Comparison of ENCODE assay signal across 9 cellular contexts in genomic region chr12:45231515-45232145, GRCh38. TPM values are rescaled to one million over a fixed set of nuclear protein-coding genes. Genes with fewer than 3 reads are reported as not detected.
A peak's percentile ranks its signal among the peaks of the same experiment; 100 is the strongest.
DNase-seq lines count a peak whose midpoint lies in the region; TF ChIP-seq lines count a peak whose summit lies in the region.
"Had no signal": no experiment of that assay in that cellular context is flagged by ENCODE, and none has a peak within 500 bp of the region (broad histone marks: within the 10 kb centered on the region; RNA-seq: fewer than 3 reads in every experiment).

No MANE protein-coding gene starts in this region.

- H3K27ac ChIP-seq in coronary artery: peak overlapping the region; percentile 81 to 89
- peak overlapping the region; percentile 99 for H3K27ac ChIP-seq in osteoblast (ENCODE audit: low read depth, low read length)
- no peak overlapping the region for H3K27ac ChIP-seq in WERI-Rb-1

- H3K4me3 ChIP-seq in coronary artery (no peak overlapping the region), osteoblast (ENCODE audit: insufficient read depth, low read length) (no peak overlapping the region), WERI-Rb-1 (ENCODE audit: low read depth, low read length) (no peak overlapping the region)
- H3K4me3 ChIP-seq: tibial nerve had no signal

- peak overlapping the region; percentile 67 for H3K4me2 ChIP-seq in osteoblast (ENCODE audit: insufficient read depth, low read length)

- H3K9me3 ChIP-seq in osteoblast (ENCODE audit: low read depth, low read length) (no peaks in the 10 kb centered on the region), WERI-Rb-1 (ENCODE audit: severe bottlenecking) (no peaks in the 10 kb centered on the region)
- H3K9me3 ChIP-seq: tibial nerve had no signal

- H4K20me1 ChIP-seq in osteoblast (ENCODE audit: insufficient read depth, low read length): peaks cover 3% of the 10 kb centered on the region

- peak; percentile 47 for DNase-seq in Daoy (ENCODE audit: low read depth)
- DNase-seq in NCI-H226: peak; percentile 78
- no peak for DNase-seq in coronary artery (ENCODE audit: low spot score)
- no peak for DNase-seq in osteoblast (ENCODE audit: insufficient read length, low spot score, missing footprints)
- no peak for DNase-seq in NCI-H524 treated with DMSO at 0.1 percent for 48 hours (lab: John Stamatoyannopoulos, UW)
- no peak for DNase-seq in stimulated activated CD8-positive, alpha-beta memory T cell treated with anti-CD3 and anti-CD28 coated beads, Interleukin-4, amount 100 ng/mL, for 48 hours
- DNase-seq in HPDE6-E6E7 (ENCODE audit: extremely low spot score): no peak
- no peak for DNase-seq in WERI-Rb-1

- peaks cover 50% of the 10 kb centered on the region for H3K4me1 ChIP-seq in osteoblast (ENCODE audit: insufficient read depth, low read length)

- H3K36me3 ChIP-seq in osteoblast (ENCODE audit: insufficient read depth, low read length) (no peaks in the 10 kb centered on the region), WERI-Rb-1 (no peaks in the 10 kb centered on the region)
- H3K36me3 ChIP-seq: tibial nerve had no signal

- H3K79me2 ChIP-seq in osteoblast (ENCODE audit: insufficient read depth, low read length): peaks cover 40% of the 10 kb centered on the region

- H2AFZ ChIP-seq in osteoblast (ENCODE audit: low read length): peak overlapping the region; percentile 74

- H3K27me3 ChIP-seq in osteoblast (ENCODE audit: insufficient read depth, low read length) (no peaks in the 10 kb centered on the region), WERI-Rb-1 (ENCODE audit: insufficient read depth, low read depth, severe bottlenecking) (no peaks in the 10 kb centered on the region)
- H3K27me3 ChIP-seq: tibial nerve had no signal

- TF ChIP-seq CTCF in coronary artery (IDR thresholded peaks at IDR 0.05): no peak
- no peak for TF ChIP-seq CTCF in osteoblast (IDR thresholded peaks at IDR 0.05; ENCODE audit: extremely low read depth, low read depth, low read length)
- TF ChIP-seq CTCF in WERI-Rb-1 (IDR thresholded peaks at IDR 0.05; ENCODE audit: low read depth, low read length): no peak

RNA-seq across cellular contexts. Expression of gene ANO6, which starts 15.7 kb away (rescaled TPM):
- 46.9 and 52.7 TPM in 2 replicates for total RNA-seq in Daoy (2014; rRNA removed; shearing (Covaris generic))
- 49.9 and 53.3 TPM in 2 replicates for total RNA-seq in osteoblast

Comparison
In these comparisons a context has a peak if more than half of its experiments do, and no peak if none do; other contexts are left out.
1. DNase-seq: peak in Daoy (single experiment) and NCI-H226 (single experiment); none in coronary artery (single experiment), osteoblast (single experiment), NCI-H524 treated with DMSO at 0.1 percent for 48 hours (single experiment), stimulated activated CD8-positive, alpha-beta memory T cell treated with anti-CD3 and anti-CD28 coated beads, Interleukin-4, amount 100 ng/mL, for 48 hours (single experiment), HPDE6-E6E7 (single experiment) and WERI-Rb-1 (single experiment).